ENCODE assay signal across 22 cellular contexts in the genomic region with DNA sequence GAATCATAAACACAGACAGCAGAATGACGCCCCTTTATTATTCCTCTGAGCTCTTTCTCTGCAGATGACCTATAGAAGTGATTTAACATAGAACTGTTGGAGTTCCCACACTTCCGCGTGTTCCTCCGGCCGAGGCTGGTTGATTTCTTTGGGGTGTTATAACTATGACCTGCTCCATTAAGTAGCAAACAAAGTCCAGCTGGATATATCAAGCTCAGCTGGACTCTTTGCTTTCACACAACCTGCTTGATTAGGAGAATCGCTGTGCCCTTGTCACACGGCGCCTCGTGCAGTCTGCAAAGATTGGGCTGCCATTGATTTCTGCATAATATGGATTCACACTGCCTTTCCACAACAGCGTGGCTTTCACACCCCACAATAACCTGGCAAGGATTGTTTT.
"Had no signal": no experiment of that assay in that cellular context is flagged by ENCODE, and none has a peak within 500 bp of the region (broad histone marks: within the 10 kb centered on the region; RNA-seq: fewer than 3 reads in every experiment).

No MANE protein-coding gene starts in this region.

- H3K9me3 ChIP-seq: sigmoid colon, testis, vagina had no signal

- H3K27ac Mint-ChIP-seq: activated naive CD4-positive, alpha-beta T cell treated with anti-CD3 and anti-CD28 coated beads for 36 hours; activated naive CD8-positive, alpha-beta T cell treated with anti-CD3 and anti-CD28 coated beads, Interleukin-2, amount 10 ng/mL, durations not matched to agents 7 days and 5 days; naive thymus-derived CD8-positive, alpha-beta T cell; type B pancreatic cell had no signal

- H3K9me3 Mint-ChIP-seq: activated naive CD8-positive, alpha-beta T cell treated with anti-CD3 and anti-CD28 coated beads, Interleukin-2, amount 10 ng/mL, durations not matched to agents 7 days and 5 days; activated T-cell treated with anti-CD3 and anti-CD28 coated beads, Interleukin-2, amount 50 U/mL, for 4 hours; type B pancreatic cell had no signal

- H3K4me1 Mint-ChIP-seq: activated naive CD8-positive, alpha-beta T cell treated with anti-CD3 and anti-CD28 coated beads, Interleukin-2, amount 10 ng/mL, durations not matched to agents 7 days and 5 days; naive thymus-derived CD8-positive, alpha-beta T cell had no signal

- DNase-seq: activated CD4-positive, alpha-beta T cell treated with anti-CD3 and anti-CD28 coated beads for 1 hour; activated CD4-positive, alpha-beta T cell treated with anti-CD3 and anti-CD28 coated beads, Interleukin-2, amount 50 U/mL, for 1 hour; activated CD8-positive, alpha-beta memory T cell treated with anti-CD3 and anti-CD28 coated beads, Interleukin-2, amount 50 U/mL, for 48 hours; activated naive CD4-positive, alpha-beta T cell treated with anti-CD3 and anti-CD28 coated beads for 36 hours; activated naive CD8-positive, alpha-beta T cell treated with anti-CD3 and anti-CD28 coated beads, Interleukin-2, amount 10 ng/mL, durations not matched to agents 7 days and 5 days; activated T-cell treated with anti-CD3 and anti-CD28 coated beads, Interleukin-2, amount 50 U/mL, for 4 hours; amniotic stem cell; cortex of kidney; heart right ventricle; left colon; naive thymus-derived CD8-positive, alpha-beta T cell; sigmoid colon; stimulated activated CD4-positive, alpha-beta T cell treated with anti-CD3 and anti-CD28 coated beads, Interleukin-2, amount 100 ng/mL, for 48 hours; stimulated activated CD8-positive, alpha-beta memory T cell treated with anti-CD3 and anti-CD28 coated beads, Interleukin-4, amount 100 ng/mL, for 48 hours; stimulated activated naive CD4-positive, alpha-beta T cell; T-helper 9 cell; testis had no signal

- H3K27ac ChIP-seq: cardiac muscle cell, epithelial cell of prostate, heart right ventricle, sigmoid colon, testis, vagina had no signal

- ATAC-seq: activated T-cell treated with anti-CD3 and anti-CD28 coated beads, Interleukin-2, amount 50 U/mL, for 4 hours; heart right ventricle; left colon; naive thymus-derived CD8-positive, alpha-beta T cell had no signal

- H3K36me3 ChIP-seq: cardiac muscle cell, heart right ventricle, sigmoid colon, vagina had no signal

- H3K4me1 ChIP-seq: heart right ventricle, sigmoid colon, testis, vagina had no signal

- H3K27me3 ChIP-seq: cardiac muscle cell, heart right ventricle, sigmoid colon, testis, vagina had no signal

- H3K27me3 Mint-ChIP-seq: activated naive CD8-positive, alpha-beta T cell treated with anti-CD3 and anti-CD28 coated beads, Interleukin-2, amount 10 ng/mL, durations not matched to agents 7 days and 5 days; type B pancreatic cell had no signal

- H3K4me3 Mint-ChIP-seq: activated naive CD4-positive, alpha-beta T cell treated with anti-CD3 and anti-CD28 coated beads for 36 hours; activated naive CD8-positive, alpha-beta T cell treated with anti-CD3 and anti-CD28 coated beads, Interleukin-2, amount 10 ng/mL, durations not matched to agents 7 days and 5 days; activated T-cell treated with anti-CD3 and anti-CD28 coated beads, Interleukin-2, amount 50 U/mL, for 4 hours; naive thymus-derived CD8-positive, alpha-beta T cell; type B pancreatic cell had no signal

- H3K4me3 ChIP-seq: cardiac muscle cell, heart right ventricle, lung, sigmoid colon, testis, vagina had no signal

- H3K36me3 Mint-ChIP-seq: activated naive CD8-positive, alpha-beta T cell treated with anti-CD3 and anti-CD28 coated beads, Interleukin-2, amount 10 ng/mL, durations not matched to agents 7 days and 5 days; naive thymus-derived CD8-positive, alpha-beta T cell; type B pancreatic cell had no signal
